ENCODE assay signal across 8 cellular contexts in genomic region chr2:24046930-24047702, GRCh38. TPM values are rescaled to one million over a fixed set of nuclear protein-coding genes. Genes with fewer than 3 reads are reported as not detected.
DNase-seq lines count a peak whose midpoint lies in the region; ATAC-seq and TF ChIP-seq lines count a peak whose summit lies in the region.

Gene WDCP (minus strand): TSS chr2:24047391. CDS start chr2:24039494, 7,897 bp downstream.

- peak; percentile 33 to 48 for TF ChIP-seq POLR2A in vagina (IDR thresholded peaks at IDR 0.05)

- H3K27me3 ChIP-seq in right cardiac atrium (ENCODE audit: control insufficient read depth, insufficient read depth) (no peaks in the 10 kb centered on the region), vagina (no peaks in the 10 kb centered on the region)

- TF ChIP-seq CTCF in vagina (IDR thresholded peaks at IDR 0.05), result no peak

- H3K9me3 ChIP-seq in right cardiac atrium (ENCODE audit: control insufficient read depth, low read length) (no peaks in the 10 kb centered on the region), vagina (no peaks in the 10 kb centered on the region)

- peak; percentile 95 to 98 for DNase-seq in NCI-H187 (lab: John Stamatoyannopoulos, UW)
- DNase-seq in T-helper 2 cell, result peak; percentile 82 to 99 (median 92)
- peak; percentile 55 to 99 (median 95) for DNase-seq in anterior cingulate cortex (lab: John Stamatoyannopoulos, UW)
- DNase-seq in right cardiac atrium, result peak; percentile 95 to 98 (median 95)
- peak; percentile 97 for DNase-seq in pulmonary artery endothelial cell (ENCODE audit: low read depth, low spot score)
- peak in 1 of 2 donors; percentile 99 for DNase-seq in vagina (ENCODE audit: extremely low spot score in 2 of 2)

- H3K4me1 ChIP-seq in right cardiac atrium (ENCODE audit: control insufficient read depth, insufficient read depth, low read length) (peaks cover 2% of the 10 kb centered on the region), vagina (peaks cover 35% of the 10 kb centered on the region)

- H3K4me3 ChIP-seq in right cardiac atrium (ENCODE audit: low read length) (peak within 1 kb of the TSS; percentile 58), vagina (peak within 1 kb of the TSS; percentile 58 to 89)

- no peaks in the 10 kb centered on the region for H3K36me3 ChIP-seq in vagina

- intact Hi-C loops in right cardiac atrium (cut with DNase I), result no loop called here
- intact Hi-C loops in vagina (cut with DNase I), result loop anchor here (10.0 kb wide), 1 partner anchor 122 kb away; the partner anchor contains the start of gene ATAD2B

- H3K27ac ChIP-seq in right cardiac atrium (ENCODE audit: low read length) (peak within 1 kb of the TSS; percentile 10), vagina (peak within 1 kb of the TSS; percentile 42)

- ATAC-seq in GM18498 (IDR thresholded peaks at IDR 0.05; ENCODE audit: unreplicated experiment) (peak; percentile 99), HG02938 (IDR thresholded peaks at IDR 0.05; ENCODE audit: unreplicated experiment) (peak; percentile 99), right cardiac atrium (peak; percentile 99 to 100)

- under 1% methylated on average over 38 of the region's 38 CpGs for WGBS in right cardiac atrium

RNA-seq across cellular contexts. Expression of gene WDCP, which starts in this region (rescaled TPM):
- 1 to 10 TPM; 5.5 to 7.3 (median 6.2) TPM for total RNA-seq in right cardiac atrium
- polyA plus RNA-seq in right cardiac atrium, result 2.1 TPM
- total RNA-seq in pulmonary artery endothelial cell, result 11.3 and 23.4 TPM in 2 replicates
- total RNA-seq in vagina, result 5.2 TPM
